In the genomic region with DNA sequence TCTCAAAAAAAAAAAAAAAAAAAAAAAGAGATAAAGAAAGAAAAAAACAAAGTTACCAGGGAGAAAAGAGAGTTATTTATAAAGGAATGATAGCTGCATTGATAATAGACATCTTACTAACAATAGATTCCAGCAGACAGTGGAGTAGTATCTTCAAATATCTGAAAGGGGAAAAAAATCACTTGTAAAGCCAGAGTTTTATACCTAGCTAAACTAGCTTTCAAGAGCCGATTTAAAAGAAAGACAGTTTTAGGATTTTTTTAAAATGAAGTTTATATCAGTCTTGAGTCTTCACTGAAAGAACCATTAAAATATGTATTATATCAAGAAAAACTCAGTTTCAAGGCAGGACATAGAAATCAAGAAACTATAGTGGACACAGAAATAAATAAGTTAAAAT, we compare ENCODE assay signal across 31 cellular contexts.
"Had no signal": no experiment of that assay in that cellular context is flagged by ENCODE, and none has a peak within 500 bp of the region (broad histone marks: within the 10 kb centered on the region; RNA-seq: fewer than 3 reads in every experiment).

No MANE protein-coding gene starts in this region.

- DNase-seq: activated B cell treated with CpG ODN at 0.5 μM for 24 hours; activated CD4-positive, alpha-beta T cell treated with anti-CD3 and anti-CD28 coated beads for 48 hours; activated CD4-positive, alpha-beta T cell treated with anti-CD3 and anti-CD28 coated beads, Interleukin-2, amount 50 U/mL, for 1 hour; activated CD4-positive, alpha-beta T cell treated with anti-CD3 and anti-CD28 coated beads, Interleukin-2, amount 50 U/mL, for 48 hours; activated CD8-positive, alpha-beta memory T cell treated with anti-CD3 and anti-CD28 coated beads for 24 hours; activated CD8-positive, alpha-beta T cell treated with anti-CD3 and anti-CD28 coated beads for 36 hours; activated effector memory CD4-positive, alpha-beta T cell treated with anti-CD3 and anti-CD28 coated beads, Interleukin-2, amount 50 U/mL, for 16 hours; activated naive CD4-positive, alpha-beta T cell treated with anti-CD3 and anti-CD28 coated beads for 36 hours; activated naive CD8-positive, alpha-beta T cell treated with anti-CD3 and anti-CD28 coated beads for 36 hours; activated naive CD8-positive, alpha-beta T cell treated with anti-CD3 and anti-CD28 coated beads, Interleukin-2, amount 50 U/mL, for 24 hours; activated T-cell treated with anti-CD3 and anti-CD28 coated beads, Interleukin-2, amount 50 U/mL, for 4 hours; brain microvascular endothelial cell; cortex of kidney; dermis blood vessel endothelial cell; effector CD4-positive, alpha-beta T cell; effector memory CD8-positive, alpha-beta T cell; foreskin melanocyte; heart right ventricle; T-helper 1 cell; T-helper 17 cell; T1000; WERI-Rb-1 had no signal

- H3K27me3 ChIP-seq: ascending aorta, brain microvascular endothelial cell, esophagus muscularis mucosa, gastroesophageal sphincter, heart right ventricle had no signal

- H3K4me3 ChIP-seq: ascending aorta, esophagus muscularis mucosa, gastroesophageal sphincter, heart right ventricle had no signal

- ATAC-seq: activated CD4-positive, CD25-positive, alpha-beta regulatory T cell treated with anti-CD3 and anti-CD28 coated beads, Interleukin-2, amount 50 U/mL, for 24 hours; activated CD8-positive, alpha-beta T cell treated with anti-CD3 and anti-CD28 coated beads for 36 hours; activated naive CD8-positive, alpha-beta T cell treated with anti-CD3 and anti-CD28 coated beads, Interleukin-2, amount 50 U/mL, for 24 hours; activated T-cell treated with anti-CD3 and anti-CD28 coated beads, Interleukin-2, amount 50 U/mL, for 4 hours; effector memory CD8-positive, alpha-beta T cell; gastroesophageal sphincter; heart right ventricle; T-helper 17 cell had no signal

- H3K27ac Mint-ChIP-seq: activated B cell treated with CpG ODN at 0.5 μM for 24 hours; activated CD8-positive, alpha-beta T cell treated with anti-CD3 and anti-CD28 coated beads for 36 hours; activated naive CD4-positive, alpha-beta T cell treated with anti-CD3 and anti-CD28 coated beads for 36 hours; activated naive CD4-positive, alpha-beta T cell treated with anti-CD3 and anti-CD28 coated beads, Interleukin-2, amount 50 U/mL, for 24 hours; activated naive CD8-positive, alpha-beta T cell treated with anti-CD3 and anti-CD28 coated beads for 36 hours; activated naive CD8-positive, alpha-beta T cell treated with anti-CD3 and anti-CD28 coated beads, Interleukin-2, amount 50 U/mL, for 24 hours; activated T-helper 2 cell treated with anti-CD3 and anti-CD28 coated beads, Interferon-gamma antibody, Interleukin-2, Interleukin-4, amounts not matched to agents 10 μg/mL and 5 μg/mL and 100 μg/mL, durations not matched to agents 14 hours and 24 hours and 36 hours; effector memory CD8-positive, alpha-beta T cell; T-helper 17 cell; T-helper 2 cell treated with Interferon-gamma antibody and Interleukin-4, amounts not matched to agents 5 μg/mL and 100 μg/mL, for 36 hours had no signal

- H3K27me3 Mint-ChIP-seq: activated B cell treated with CpG ODN at 0.5 μM for 24 hours; activated CD8-positive, alpha-beta T cell treated with anti-CD3 and anti-CD28 coated beads for 36 hours; activated naive CD4-positive, alpha-beta T cell treated with anti-CD3 and anti-CD28 coated beads, Interleukin-2, amount 50 U/mL, for 24 hours; activated naive CD8-positive, alpha-beta T cell treated with anti-CD3 and anti-CD28 coated beads for 36 hours; activated naive CD8-positive, alpha-beta T cell treated with anti-CD3 and anti-CD28 coated beads, Interleukin-2, amount 50 U/mL, for 24 hours; effector memory CD8-positive, alpha-beta T cell; T-helper 17 cell had no signal

- H3K27ac ChIP-seq: ascending aorta, brain microvascular endothelial cell, esophagus muscularis mucosa, gastroesophageal sphincter, heart right ventricle, WERI-Rb-1 had no signal

- FAIRE-seq: bronchial epithelial cell, colon had no signal

- H3K36me3 ChIP-seq: ascending aorta, brain microvascular endothelial cell, esophagus muscularis mucosa, gastroesophageal sphincter, heart right ventricle, WERI-Rb-1 had no signal

- H3K4me3 Mint-ChIP-seq: activated B cell treated with CpG ODN at 0.5 μM for 24 hours; activated CD8-positive, alpha-beta T cell treated with anti-CD3 and anti-CD28 coated beads for 36 hours; activated naive CD4-positive, alpha-beta T cell treated with anti-CD3 and anti-CD28 coated beads for 36 hours; activated naive CD4-positive, alpha-beta T cell treated with anti-CD3 and anti-CD28 coated beads, Interleukin-2, amount 50 U/mL, for 24 hours; activated naive CD8-positive, alpha-beta T cell treated with anti-CD3 and anti-CD28 coated beads for 36 hours; activated naive CD8-positive, alpha-beta T cell treated with anti-CD3 and anti-CD28 coated beads, Interleukin-2, amount 50 U/mL, for 24 hours; activated T-cell treated with anti-CD3 and anti-CD28 coated beads, Interleukin-2, amount 50 U/mL, for 4 hours; effector memory CD8-positive, alpha-beta T cell; T-helper 17 cell; T-helper 2 cell treated with Interferon-gamma antibody and Interleukin-4, amounts not matched to agents 5 μg/mL and 100 μg/mL, for 36 hours had no signal
